ENCODE assay signal across 1 cellular context in the genomic region with DNA sequence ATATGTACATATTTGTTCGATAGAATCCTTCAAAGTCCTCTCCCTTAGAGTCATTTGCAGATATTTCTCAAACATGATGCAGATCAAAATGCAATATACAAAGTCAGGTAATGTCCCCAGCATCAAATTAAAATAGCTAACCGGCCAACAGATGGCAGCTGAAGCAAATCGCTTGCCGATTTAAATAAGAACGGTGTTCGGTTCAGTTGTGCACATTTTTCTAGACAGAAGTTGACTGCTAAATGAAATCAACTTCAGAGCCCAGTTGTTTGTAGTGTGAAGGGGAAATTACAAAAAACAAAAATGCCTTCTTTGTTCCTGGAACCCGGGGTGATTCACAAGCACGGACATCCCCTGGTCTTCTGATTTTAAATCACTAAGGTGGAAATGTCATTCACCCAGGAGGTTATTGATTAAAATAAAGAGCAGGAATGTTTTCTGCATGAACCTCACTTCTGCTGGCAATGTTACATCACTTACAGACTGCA.
TF ChIP-seq lines count a peak whose summit lies in the region.

No MANE protein-coding gene starts in this region.

TF ChIP-seq in H1, 55 proteins besides CTCF, POLR2A, EP300 and RAD21:
- TF ChIP-seq, protein P1, sequence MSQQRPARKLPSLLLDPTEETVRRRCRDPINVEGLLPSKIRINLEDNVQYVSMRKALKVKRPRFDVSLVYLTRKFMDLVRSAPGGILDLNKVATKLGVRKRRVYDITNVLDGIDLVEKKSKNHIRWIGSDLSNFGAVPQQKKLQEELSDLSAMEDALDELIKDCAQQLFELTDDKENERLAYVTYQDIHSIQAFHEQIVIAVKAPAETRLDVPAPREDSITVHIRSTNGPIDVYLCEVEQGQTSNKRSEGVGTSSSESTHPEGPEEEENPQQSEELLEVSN (IDR thresholded peaks at IDR 0.05) = no peak
- no peak for TF ChIP-seq FOSL1 (IDR thresholded peaks at IDR 0.05; ENCODE audit: insufficient read depth, low read depth, low read length)
- TF ChIP-seq YY1 (IDR thresholded peaks at IDR 0.05; ENCODE audit: low read depth, low read length) = no peak
- no peak for TF ChIP-seq CBX8 (IDR thresholded peaks at IDR 0.05; ENCODE audit: borderline replicate concordance, low read depth, low read length)
- no peak for TF ChIP-seq ZNF274 (IDR thresholded peaks at IDR 0.05; ENCODE audit: borderline replicate concordance, extremely low read depth, low read length)
- TF ChIP-seq BCL11A (IDR thresholded peaks at IDR 0.05; ENCODE audit: low read depth in 2 of 2, low read length in 2 of 2) = no peak
- no peak for TF ChIP-seq RNF2 (IDR thresholded peaks at IDR 0.05; ENCODE audit: borderline replicate concordance, low read depth, low read length, missing control alignments, poor library complexity, severe bottlenecking)
- TF ChIP-seq HDAC2 (IDR thresholded peaks at IDR 0.05; ENCODE audit: borderline replicate concordance in 1 of 2, low read depth in 2 of 2, low read length in 2 of 2) = no peak
- no peak for TF ChIP-seq SP1 (IDR thresholded peaks at IDR 0.05; ENCODE audit: low read depth, low read length)
- no peak for TF ChIP-seq MAFK (IDR thresholded peaks at IDR 0.05; ENCODE audit: low read depth, low read length)
- TF ChIP-seq SAP30 (IDR thresholded peaks at IDR 0.05; ENCODE audit: insufficient read depth, insufficient replicate concordance, low read length) = no peak
TF ChIP-seq in H1: peak in this region for 0.
